Comparison of ENCODE assay signal across 24 cellular contexts in the genomic region with DNA sequence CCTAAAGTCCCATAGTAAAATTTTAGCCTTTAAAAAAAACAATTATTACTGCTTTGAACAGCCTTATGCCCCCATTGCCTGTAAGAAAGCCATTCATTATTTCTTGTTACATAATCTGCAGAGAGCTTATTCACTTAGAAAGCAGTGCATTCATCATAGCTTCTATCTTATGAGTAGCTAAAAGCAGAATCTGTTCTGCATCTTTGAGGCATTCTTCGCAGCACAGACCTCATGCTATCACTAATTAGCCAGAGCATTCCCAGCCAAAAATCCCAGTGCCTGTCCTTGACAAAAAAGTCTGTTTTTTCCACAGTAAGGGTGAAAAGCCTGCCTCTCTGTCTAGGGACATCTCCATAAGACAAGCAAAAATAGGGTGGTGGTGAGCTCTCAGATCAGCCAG.
"Had no signal": no experiment of that assay in that cellular context is flagged by ENCODE, and none has a peak within 500 bp of the region (broad histone marks: within the 10 kb centered on the region; RNA-seq: fewer than 3 reads in every experiment).

No MANE protein-coding gene starts in this region.

- H2AFZ ChIP-seq: parathyroid adenoma had no signal

- H3K27me3 ChIP-seq: neutrophil, right lobe of liver, testis, vagina had no signal

- H3K9me3 Mint-ChIP-seq: activated T-cell treated with anti-CD3 and anti-CD28 coated beads, Interleukin-2, amount 50 U/mL, for 24 hours; mesothelial cell of epicardium; natural killer cell; stimulated activated effector memory CD8-positive, alpha-beta T cell treated with anti-CD3 and anti-CD28 coated beads, Interleukin-12 subunit alpha, Interleukin-12 subunit beta, amount 100 ng/mL, for 72 hours; type B pancreatic cell had no signal

- H3K36me3 Mint-ChIP-seq: activated naive CD8-positive, alpha-beta T cell; mesothelial cell of epicardium; natural killer cell; stimulated activated effector memory CD8-positive, alpha-beta T cell treated with anti-CD3 and anti-CD28 coated beads, Interleukin-12 subunit alpha, Interleukin-12 subunit beta, amount 100 ng/mL, for 72 hours; type B pancreatic cell had no signal

- H3K79me2 ChIP-seq: parathyroid adenoma had no signal

- DNase-seq: activated CD4-positive, alpha-beta T cell treated with anti-CD3 and anti-CD28 coated beads for 1 hour; activated CD4-positive, alpha-beta T cell treated with anti-CD3 and anti-CD28 coated beads, Interleukin-2, amount 50 U/mL, for 4 hours; activated CD8-positive, alpha-beta memory T cell treated with anti-CD3 and anti-CD28 coated beads for 24 hours; activated CD8-positive, alpha-beta memory T cell treated with anti-CD3 and anti-CD28 coated beads, Interleukin-2, amount 50 U/mL, for 4 hours; activated naive CD4-positive, alpha-beta T cell; activated T-cell treated with anti-CD3 and anti-CD28 coated beads, Interleukin-2, amount 50 U/mL, for 24 hours; foreskin fibroblast; kidney glomerular epithelial cell; left ventricle myocardium inferior; natural killer cell; right lobe of liver; stimulated activated CD4-positive, alpha-beta T cell treated with anti-CD3 and anti-CD28 coated beads, Interleukin-2, amount 100 ng/mL, for 24 hours; T-helper 9 cell; testis had no signal

- H3K27ac ChIP-seq: left ventricle myocardium inferior, neutrophil, parathyroid adenoma, right lobe of liver, skin epidermis, testis, vagina had no signal

- H3K9me3 ChIP-seq: left ventricle myocardium inferior, neutrophil, right lobe of liver, testis, vagina had no signal

- ATAC-seq: natural killer cell; right lobe of liver; stimulated activated effector memory CD8-positive, alpha-beta T cell treated with anti-CD3 and anti-CD28 coated beads, Interleukin-12 subunit alpha, Interleukin-12 subunit beta, amount 100 ng/mL, for 72 hours had no signal

- H3K4me1 Mint-ChIP-seq: natural killer cell; stimulated activated effector memory CD8-positive, alpha-beta T cell treated with anti-CD3 and anti-CD28 coated beads, Interleukin-12 subunit alpha, Interleukin-12 subunit beta, amount 100 ng/mL, for 72 hours had no signal

- H3K27ac Mint-ChIP-seq: activated naive CD8-positive, alpha-beta T cell; activated T-cell treated with anti-CD3 and anti-CD28 coated beads, Interleukin-2, amount 50 U/mL, for 24 hours; activated T-helper 2 cell treated with anti-CD3 and anti-CD28 coated beads, Interferon-gamma antibody, Interleukin-2, Interleukin-4, amounts not matched to agents 10 μg/mL and 5 μg/mL and 100 μg/mL, durations not matched to agents 14 hours and 24 hours and 36 hours; mesothelial cell of epicardium; natural killer cell; stimulated activated effector memory CD8-positive, alpha-beta T cell treated with anti-CD3 and anti-CD28 coated beads, Interleukin-12 subunit alpha, Interleukin-12 subunit beta, amount 100 ng/mL, for 72 hours; type B pancreatic cell had no signal

- H3K4me1 ChIP-seq: parathyroid adenoma, right lobe of liver, testis, vagina had no signal

- H3K4me3 Mint-ChIP-seq: activated naive CD8-positive, alpha-beta T cell; activated T-cell treated with anti-CD3 and anti-CD28 coated beads, Interleukin-2, amount 50 U/mL, for 24 hours; mesothelial cell of epicardium; natural killer cell; stimulated activated effector memory CD8-positive, alpha-beta T cell treated with anti-CD3 and anti-CD28 coated beads, Interleukin-12 subunit alpha, Interleukin-12 subunit beta, amount 100 ng/mL, for 72 hours; type B pancreatic cell had no signal

- H3K4me3 ChIP-seq: left ventricle myocardium inferior, right lobe of liver, skin epidermis, testis, vagina had no signal

- H3K9ac ChIP-seq: parathyroid adenoma had no signal

- FAIRE-seq: endometrium had no signal

- H3K36me3 ChIP-seq: left ventricle myocardium inferior, neutrophil, right lobe of liver, vagina had no signal

- H3K27me3 Mint-ChIP-seq: activated naive CD8-positive, alpha-beta T cell; activated T-cell treated with anti-CD3 and anti-CD28 coated beads, Interleukin-2, amount 50 U/mL, for 24 hours; type B pancreatic cell had no signal
